Comparison of ENCODE assay signal across 10 cellular contexts in the genomic region with DNA sequence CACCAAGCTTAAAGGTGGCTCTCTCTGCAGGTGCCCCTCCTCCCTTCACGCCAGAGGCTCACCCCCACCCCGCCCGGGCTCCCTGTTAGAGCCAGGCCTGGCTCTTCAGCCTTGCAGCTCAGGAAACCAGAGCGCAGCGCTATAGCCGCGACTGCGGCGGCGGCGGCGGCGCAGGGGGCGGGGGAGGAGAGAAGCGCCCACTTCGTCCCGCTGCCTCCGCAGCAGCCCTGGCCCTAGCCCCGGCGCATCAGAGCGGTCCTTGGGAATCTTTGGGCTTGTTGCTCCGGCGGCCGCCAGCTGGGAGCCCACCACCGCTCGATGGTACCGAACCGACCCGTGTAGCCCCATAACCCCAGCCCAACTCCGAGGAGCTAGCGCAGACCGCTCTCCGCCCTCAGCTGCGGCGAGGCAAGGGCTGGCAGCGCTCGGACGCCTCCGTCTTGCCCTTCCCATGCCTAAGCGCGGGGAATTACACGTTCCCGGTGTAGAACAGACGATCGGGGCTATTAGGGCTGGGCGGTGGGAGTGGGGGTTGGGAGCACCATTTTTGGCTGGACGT. TPM values are rescaled to one million over a fixed set of nuclear protein-coding genes. Genes with fewer than 3 reads are reported as not detected.
DNase-seq lines count a peak whose midpoint lies in the region; ATAC-seq and TF ChIP-seq lines count a peak whose summit lies in the region.
"Had no signal": no experiment of that assay in that cellular context is flagged by ENCODE, and none has a peak within 500 bp of the region (broad histone marks: within the 10 kb centered on the region; RNA-seq: fewer than 3 reads in every experiment).

No MANE protein-coding gene starts in this region.

- no peak overlapping the region for H3K9ac ChIP-seq in mesendoderm (ENCODE audit: low read length)

- in situ Hi-C loops in KBM-7 (cut with MboI; ENCODE audit: low pct_unique_long_range_greater_than_20kb, low sequenced_read_pairs): no loop called here

- DNase-seq in right atrium auricular region (ENCODE audit: low spot score) (peak; percentile 16), left cardiac atrium (no peak), coronary artery (ENCODE audit: low spot score) (peak; percentile 16), mesendoderm (peak; percentile 51), ureter (ENCODE audit: low spot score) (peak; percentile 39), KBM-7 (no peak)
- no peak for DNase-seq in activated CD4-positive, alpha-beta T cell treated with anti-CD3 and anti-CD28 coated beads for 4 hours
- no peak for DNase-seq in stimulated activated CD4-positive, alpha-beta T cell treated with anti-CD3 and anti-CD28 coated beads, Interleukin-4, amount 100 ng/mL, for 1 hour
- DNase-seq: SJCRH30 had no signal

- no peak overlapping the region for H3K56ac ChIP-seq in mesendoderm (ENCODE audit: low read length)

- no peak overlapping the region for H3K23ac ChIP-seq in mesendoderm (ENCODE audit: low read length)

- H3K36me3 ChIP-seq in right atrium auricular region (no peaks in the 10 kb centered on the region), mesendoderm (ENCODE audit: control insufficient read depth, insufficient read depth, low read length) (no peaks in the 10 kb centered on the region)
- H3K36me3 ChIP-seq: SJCRH30 had no signal

- H4K5ac ChIP-seq in mesendoderm (ENCODE audit: low read length): no peak overlapping the region

- peaks cover 0 to 25% of the 10 kb centered on the region in 2 donors for H3K4me1 ChIP-seq in right atrium auricular region
- no peaks in the 10 kb centered on the region for H3K4me1 ChIP-seq in mesendoderm (ENCODE audit: control insufficient read depth, low read depth, low read length)
- H3K4me1 ChIP-seq: SJCRH30 had no signal

- no peak for TF ChIP-seq CTCF in right atrium auricular region (IDR thresholded peaks at IDR 0.05)
- no peak for TF ChIP-seq CTCF in coronary artery (IDR thresholded peaks at IDR 0.05)

- H2BK5ac ChIP-seq in mesendoderm (ENCODE audit: low read length): no peak overlapping the region

- no peaks in the 10 kb centered on the region for H3K79me2 ChIP-seq in mesendoderm (ENCODE audit: control insufficient read depth, insufficient read depth, low read length)

- H2BK120ac ChIP-seq in mesendoderm (ENCODE audit: low read depth, low read length): no peak overlapping the region

- H3K18ac ChIP-seq in mesendoderm (ENCODE audit: low read length): no peak overlapping the region

- H3K4me3 ChIP-seq in right atrium auricular region (peak overlapping the region in 1 of 2 donors; percentile 37), coronary artery (peak overlapping the region; percentile 63), mesendoderm (ENCODE audit: low read length) (no peak overlapping the region)
- H3K4me3 ChIP-seq: SJCRH30 had no signal

- no peaks in the 10 kb centered on the region for H3K79me1 ChIP-seq in mesendoderm (ENCODE audit: low read length)

- H3K27me3 ChIP-seq in right atrium auricular region (peaks cover 11 to 12% of the 10 kb centered on the region in 2 donors), mesendoderm (ENCODE audit: insufficient read depth, low read length, poor library complexity) (peaks cover 46% of the 10 kb centered on the region)
- H3K27me3 ChIP-seq: SJCRH30 had no signal

- WGBS in mesendoderm (ENCODE audit: extremely low coverage, insufficient coverage, low lambda C conversion rate): no CpG with 5 or more reads among the region's 47 CpGs

- no peak overlapping the region for H3K4ac ChIP-seq in mesendoderm (ENCODE audit: low read depth, low read length)

- peak overlapping the region; percentile 74 for H3K4me2 ChIP-seq in mesendoderm (ENCODE audit: low read length)

- no peak overlapping the region for H4K8ac ChIP-seq in mesendoderm (ENCODE audit: low read depth, low read length)

- H3K9me3 ChIP-seq in right atrium auricular region: no peaks in the 10 kb centered on the region
- H3K9me3 ChIP-seq: SJCRH30 had no signal

- H2BK15ac ChIP-seq in mesendoderm (replicated peaks; ENCODE audit: low read depth): no peak overlapping the region

- ATAC-seq in left cardiac atrium: no peak
- ATAC-seq: activated T-helper 17 cell treated with anti-CD3 and anti-CD28 coated beads, Interleukin-2, amount 50 U/mL, for 72 hours had no signal

- H3K27ac ChIP-seq in right atrium auricular region (no peak overlapping the region), coronary artery (no peak overlapping the region), mesendoderm (ENCODE audit: low read depth, low read length) (no peak overlapping the region)
- H3K27ac ChIP-seq: SJCRH30 had no signal

- intact Hi-C loops in left cardiac atrium (cut with DNase I): no loop called here

- no peak overlapping the region for H2AK5ac ChIP-seq in mesendoderm (ENCODE audit: low read length)

RNA-seq across cellular contexts. Expression of gene RASGRF1, which starts 1.2 kb away (rescaled TPM):
- total RNA-seq in right atrium auricular region (1 to 10 TPM in 1 of 2 donors, not detected in 1; 1.0 TPM), left cardiac atrium (not detected), ureter (2.1 TPM)
- 0.15 TPM for polyA plus RNA-seq in mesendoderm (2013, experiment 1 of 2)
- 0.14 TPM for polyA plus RNA-seq in mesendoderm (2013, experiment 2 of 2)
- total RNA-seq: activated T-helper 17 cell treated with anti-CD3 and anti-CD28 coated beads, Interleukin-2, amount 50 U/mL, for 72 hours had no signal

Comparison
In these comparisons a context has a peak if more than half of its experiments do, and no peak if none do; other contexts are left out.
1. DNase-seq: peak in right atrium auricular region (single experiment), coronary artery (single experiment), mesendoderm (single experiment) and ureter (single experiment); none in left cardiac atrium (single experiment), activated CD4-positive, alpha-beta T cell treated with anti-CD3 and anti-CD28 coated beads for 4 hours (0 of 2), stimulated activated CD4-positive, alpha-beta T cell treated with anti-CD3 and anti-CD28 coated beads, Interleukin-4, amount 100 ng/mL, for 1 hour (single experiment) and KBM-7 (single experiment).